ENCODE assay signal across 14 cellular contexts in the genomic region with DNA sequence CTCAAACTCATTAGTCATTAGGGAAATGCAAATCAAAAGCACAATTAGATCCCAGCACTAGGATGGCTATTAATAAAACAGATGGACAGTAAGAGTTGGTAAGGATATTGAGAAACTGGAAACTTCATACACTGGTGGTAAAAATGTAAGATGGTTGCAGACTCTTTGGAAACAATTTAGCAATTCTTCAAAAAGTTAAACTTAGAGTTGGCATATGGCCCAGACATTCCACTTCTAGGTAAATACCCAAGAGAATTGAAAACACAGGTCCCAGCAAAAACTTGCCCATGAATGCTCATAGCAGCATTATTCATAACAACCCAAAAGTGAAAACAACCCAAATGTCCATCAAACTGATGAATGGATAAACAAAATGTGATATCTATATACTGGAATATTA.
DNase-seq lines count a peak whose midpoint lies in the region; ATAC-seq and TF ChIP-seq lines count a peak whose summit lies in the region.
"Had no signal": no experiment of that assay in that cellular context is flagged by ENCODE, and none has a peak within 500 bp of the region (broad histone marks: within the 10 kb centered on the region; RNA-seq: fewer than 3 reads in every experiment).

No MANE protein-coding gene starts in this region.

- BruUV-seq in PC-9 (replicated peaks; lab: Mats Ljungman, UMichigan), result no TSS peak

- no peak for TF ChIP-seq EP300 in tibial nerve (IDR thresholded peaks at IDR 0.05)

- H3K4me2 ChIP-seq in PC-9, result no peak overlapping the region
- H3K4me2 ChIP-seq: smooth muscle cell had no signal

- H3K36me3 Mint-ChIP-seq in activated naive CD4-positive, alpha-beta T cell treated with anti-CD3 and anti-CD28 coated beads, Interleukin-2, amount 50 U/mL, for 72 hours, result peaks cover 0 to 6% of the 10 kb centered on the region in 2 donors

- no peak overlapping the region for H3K27ac Mint-ChIP-seq in activated naive CD4-positive, alpha-beta T cell treated with anti-CD3 and anti-CD28 coated beads, Interleukin-2, amount 50 U/mL, for 72 hours
- H3K27ac Mint-ChIP-seq: activated CD4-positive, alpha-beta memory T cell treated with anti-CD3 and anti-CD28 coated beads for 36 hours; activated naive CD4-positive, alpha-beta T cell treated with anti-CD3 and anti-CD28 coated beads, Interleukin-2, amount 50 U/mL, for 24 hours; memory B cell had no signal

- CTCF ChIA-PET in PC-9 (lab: Charles Lee), result no interaction called here

- H4K20me1 ChIP-seq in PC-9 (ENCODE audit: insufficient read depth), result no peaks in the 10 kb centered on the region

- DNase-seq in AG09319 (ENCODE audit: extremely low read depth, low read depth), result peak; percentile 72
- DNase-seq in PC-9, result peak; percentile 21 to 89
- DNase-seq in dermis microvascular lymphatic vessel endothelial cell (ENCODE audit: low read depth in 2 of 2), result peak; percentile 78 to 85
- no peak for DNase-seq in omental fat pad (ENCODE audit: low spot score)
- DNase-seq in NCI-H1105 (lab: John Stamatoyannopoulos, UW), result no peak
- DNase-seq in tibial nerve (ENCODE audit: low spot score in 2 of 2), result no peak
- no peak for DNase-seq in activated naive CD4-positive, alpha-beta T cell treated with anti-CD3 and anti-CD28 coated beads, Interleukin-2, amount 50 U/mL, for 72 hours (ENCODE audit: low spot score in 2 of 2)
- DNase-seq in NCI-H1930 (lab: John Stamatoyannopoulos, UW), result no peak
- DNase-seq: activated CD4-positive, alpha-beta memory T cell treated with anti-CD3 and anti-CD28 coated beads for 36 hours; NCI-H524; T-helper 1 cell had no signal

- intact Hi-C loops in PC-9 (cut with micrococcal nuclease; ENCODE audit: unreplicated experiment), result no loop called here

- H3K4me3 ChIP-seq in PC-9 (no peak overlapping the region), tibial nerve (no peak overlapping the region)
- H3K4me3 ChIP-seq: smooth muscle cell had no signal

- H3F3A ChIP-seq in PC-9 (ENCODE audit: insufficient read depth, low read depth), result peaks cover 22% of the 10 kb centered on the region

- H3K36me3 ChIP-seq in PC-9 (ENCODE audit: low read depth) (no peaks in the 10 kb centered on the region), tibial nerve (no peaks in the 10 kb centered on the region)

- TF ChIP-seq POLR2A in tibial nerve (IDR thresholded peaks at IDR 0.05), result no peak

- no peaks in the 10 kb centered on the region for H3K9me3 Mint-ChIP-seq in activated naive CD4-positive, alpha-beta T cell treated with anti-CD3 and anti-CD28 coated beads, Interleukin-2, amount 50 U/mL, for 72 hours
- H3K9me3 Mint-ChIP-seq: activated CD4-positive, alpha-beta memory T cell treated with anti-CD3 and anti-CD28 coated beads for 36 hours; activated naive CD4-positive, alpha-beta T cell treated with anti-CD3 and anti-CD28 coated beads, Interleukin-2, amount 50 U/mL, for 24 hours; memory B cell had no signal

- no peaks in the 10 kb centered on the region for H3K27me3 ChIP-seq in PC-9 (ENCODE audit: insufficient read depth, low read depth)
- no peaks in the 10 kb centered on the region for H3K27me3 ChIP-seq in tibial nerve

- H3K79me2 ChIP-seq in PC-9 (ENCODE audit: low read depth), result no peaks in the 10 kb centered on the region

- H3K9me3 ChIP-seq in PC-9 (ENCODE audit: insufficient read depth, low read depth) (peaks cover 3% of the 10 kb centered on the region; the same call in 1 of the 2 replicates), tibial nerve (no peaks in the 10 kb centered on the region)

- no peaks in the 10 kb centered on the region for H3K9me2 ChIP-seq in PC-9 (ENCODE audit: insufficient read depth)

- peaks cover 30% of the 10 kb centered on the region for H3K4me1 ChIP-seq in PC-9 (replicated peaks; ENCODE audit: insufficient read depth)
- peaks cover 4 to 38% (median 25%) of the 10 kb centered on the region in 4 donors for H3K4me1 ChIP-seq in tibial nerve

- no peak overlapping the region for H2AFZ ChIP-seq in PC-9

- peak; percentile 71 for ATAC-seq in omental fat pad (ENCODE audit: low FRiP score)
- ATAC-seq in activated naive CD4-positive, alpha-beta T cell treated with anti-CD3 and anti-CD28 coated beads, Interleukin-2, amount 50 U/mL, for 72 hours, result no peak

- TF ChIP-seq CTCF in AG09319 (IDR thresholded peaks at IDR 0.05; ENCODE audit: low read depth, low read length) (no peak), PC-9 (conservative IDR thresholded peaks at IDR 0.05) (no peak), omental fat pad (IDR thresholded peaks at IDR 0.05) (no peak), tibial nerve (IDR thresholded peaks at IDR 0.05) (no peak)

- peak overlapping the region; percentile 6; the same call in 1 of the 2 replicates for H3K27ac ChIP-seq in PC-9
- H3K27ac ChIP-seq in tibial nerve, result peak overlapping the region in 1 of 4 donors; percentile 72

- POLR2A ChIA-PET in PC-9 (lab: Charles Lee; ENCODE audit: unreplicated experiment), result no interaction called here

Comparison
In these comparisons a context has a peak if more than half of its experiments do, and no peak if none do; other contexts are left out.
1. DNase-seq: peak in AG09319 (single experiment), PC-9 (2 of 2) and dermis microvascular lymphatic vessel endothelial cell (2 of 2); none in omental fat pad (single experiment), NCI-H1105 (single experiment), tibial nerve (0 of 2), activated naive CD4-positive, alpha-beta T cell treated with anti-CD3 and anti-CD28 coated beads, Interleukin-2, amount 50 U/mL, for 72 hours (0 of 2) and NCI-H1930 (0 of 2).